Comparison of ENCODE assay signal across 8 cellular contexts in the genomic region with DNA sequence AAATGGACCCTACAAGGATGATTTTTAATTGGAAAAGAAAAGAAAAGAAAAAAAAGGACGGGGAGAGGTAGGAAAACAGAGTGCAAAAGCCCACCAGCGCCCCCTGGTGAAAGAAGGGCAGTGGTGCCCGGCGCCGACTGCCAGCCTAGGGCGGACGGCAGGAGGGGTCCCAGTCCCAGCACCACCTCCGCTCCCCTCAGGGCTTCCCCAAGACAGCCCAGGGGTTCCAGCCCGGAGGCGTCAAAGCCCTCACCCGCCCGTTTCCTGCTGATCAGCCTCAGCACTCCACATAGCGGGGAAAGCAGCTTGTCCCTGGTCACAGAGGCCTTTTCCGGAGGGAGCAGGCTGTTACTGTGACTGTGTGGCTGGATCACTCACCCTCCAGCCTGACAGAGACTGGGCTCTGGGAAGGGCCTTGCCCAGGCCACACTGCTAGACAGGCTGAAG.
DNase-seq lines count a peak whose midpoint lies in the region; ATAC-seq and TF ChIP-seq lines count a peak whose summit lies in the region.

No MANE protein-coding gene starts in this region.

- peaks cover 12% of the 10 kb centered on the region for H3K4me1 ChIP-seq in Caco-2
- H3K4me1 ChIP-seq in CD4-positive, alpha-beta memory T cell (ENCODE audit: insufficient read depth, low read length) = no peaks in the 10 kb centered on the region

- intact Hi-C loops in Caco-2 (cut with micrococcal nuclease; ENCODE audit: unreplicated experiment) = loop anchor here (1.0 to 5.0 kb wide), 5 partner anchors 114 to 376 kb away; no protein-coding TSS in a partner anchor
- intact Hi-C loops in CD4-positive, alpha-beta memory T cell (cut with micrococcal nuclease) = no loop called here

- DNase-seq in Caco-2 (peak; percentile 71 to 88), NCI-H2171 (lab: John Stamatoyannopoulos, UW) (peak; percentile 62), fibroblast of villous mesenchyme (ENCODE audit: low read depth) (peak; percentile 51), osteocyte (ENCODE audit: extremely low spot score, unreplicated experiment) (peak; percentile 95)
- peak; percentile 73 for DNase-seq in activated CD8-positive, alpha-beta memory T cell treated with anti-CD3 and anti-CD28 coated beads for 24 hours
- DNase-seq in CD4-positive, alpha-beta memory T cell = no peak

- CTCF ChIA-PET in Caco-2 (lab: Charles Lee) = interaction anchor here (0.5 to 2.5 kb wide), 8 partner anchors 9 to 375 kb away, joined by 3 to 9 read pairs (median 6); no protein-coding TSS in a partner anchor
- CTCF ChIA-PET in CD4-positive, alpha-beta memory T cell (lab: Charles Lee; ENCODE audit: partially characterized antibody) = interaction anchor here (1.3 kb wide), 1 partner anchor 9 kb away, joined by 4 read pairs; no protein-coding TSS in a partner anchor

- POLR2A ChIA-PET in Caco-2 (lab: Charles Lee) = no interaction called here
- POLR2A ChIA-PET in CD4-positive, alpha-beta memory T cell (lab: Charles Lee; ENCODE audit: partially characterized antibody) = no interaction called here

- H3K27me3 Mint-ChIP-seq in Caco-2 (ENCODE audit: insufficient read depth, unreplicated experiment) = peaks cover 3% of the 10 kb centered on the region
- no peaks in the 10 kb centered on the region for H3K27me3 Mint-ChIP-seq in osteocyte (ENCODE audit: unreplicated experiment)
- H3K27me3 Mint-ChIP-seq in CD4-positive, alpha-beta memory T cell = peaks cover 4 to 10% of the 10 kb centered on the region in 2 donors

- TF ChIP-seq CTCF in Caco-2 (IDR thresholded peaks at IDR 0.05; ENCODE audit: insufficient read depth in 1 of 2, low read depth in 1 of 2, low read length in 1 of 2, severe bottlenecking in 1 of 2, unreplicated experiment in 1 of 2) (peak; percentile 95 to 96), fibroblast of villous mesenchyme (IDR thresholded peaks at IDR 0.05; ENCODE audit: insufficient read depth, low read depth, low read length) (peak; percentile 97), osteocyte (IDR thresholded peaks at IDR 0.05) (peak; percentile 99)

- H3K4me3 Mint-ChIP-seq in Caco-2 (ENCODE audit: unreplicated experiment) (no peak overlapping the region), osteocyte (ENCODE audit: unreplicated experiment) (no peak overlapping the region)
- no peak overlapping the region for H3K4me3 Mint-ChIP-seq in CD4-positive, alpha-beta memory T cell

- no TSS peak for BruUV-seq in Caco-2 (replicated peaks; lab: Mats Ljungman, UMichigan)

- no peaks in the 10 kb centered on the region for H3K27me3 ChIP-seq in Caco-2 (replicated peaks; ENCODE audit: control insufficient read depth, insufficient read depth, low read length)
- H3K27me3 ChIP-seq in CD4-positive, alpha-beta memory T cell (ENCODE audit: insufficient read depth, low read length) = no peaks in the 10 kb centered on the region

- H3K4me3 ChIP-seq in Caco-2 (ENCODE audit: low read depth, low read length) (no peak overlapping the region), fibroblast of villous mesenchyme (ENCODE audit: low read depth, low read length) (no peak overlapping the region)
- H3K4me3 ChIP-seq in CD4-positive, alpha-beta memory T cell (ENCODE audit: low read length in 2 of 2) = no peak overlapping the region

- no peaks in the 10 kb centered on the region for H3K9me3 Mint-ChIP-seq in Caco-2 (ENCODE audit: unreplicated experiment)
- H3K9me3 Mint-ChIP-seq in osteocyte (ENCODE audit: unreplicated experiment) = no peaks in the 10 kb centered on the region
- no peaks in the 10 kb centered on the region for H3K9me3 Mint-ChIP-seq in CD4-positive, alpha-beta memory T cell

- peak; percentile 54 for ATAC-seq in GM21576 (IDR thresholded peaks at IDR 0.05; ENCODE audit: unreplicated experiment)
- ATAC-seq in HG03571 (IDR thresholded peaks at IDR 0.05; ENCODE audit: unreplicated experiment) = no peak

- H3K27ac ChIP-seq in CD4-positive, alpha-beta memory T cell (ENCODE audit: low read depth, low read length) = no peak overlapping the region

- H3K27ac Mint-ChIP-seq in Caco-2 (ENCODE audit: unreplicated experiment) = no peak overlapping the region
- H3K27ac Mint-ChIP-seq in osteocyte (ENCODE audit: unreplicated experiment) = no peak overlapping the region
- no peak overlapping the region for H3K27ac Mint-ChIP-seq in CD4-positive, alpha-beta memory T cell

- H3K36me3 Mint-ChIP-seq in Caco-2 (ENCODE audit: insufficient read depth, unreplicated experiment) (peaks cover 14% of the 10 kb centered on the region), osteocyte (ENCODE audit: unreplicated experiment) (no peaks in the 10 kb centered on the region)
- H3K36me3 Mint-ChIP-seq in CD4-positive, alpha-beta memory T cell = no peaks in the 10 kb centered on the region

- H3K36me3 ChIP-seq in Caco-2 (ENCODE audit: control insufficient read depth, insufficient read depth, low read length) = no peaks in the 10 kb centered on the region
- no peaks in the 10 kb centered on the region for H3K36me3 ChIP-seq in CD4-positive, alpha-beta memory T cell (ENCODE audit: insufficient read depth, low read length)

- no peaks in the 10 kb centered on the region for H3K9me3 ChIP-seq in Caco-2
- H3K9me3 ChIP-seq in CD4-positive, alpha-beta memory T cell (ENCODE audit: control insufficient read depth in 1 of 2, low read length in 2 of 2) = no peaks in the 10 kb centered on the region

- H3K4me1 Mint-ChIP-seq in Caco-2 (ENCODE audit: low read depth, unreplicated experiment) (no peaks in the 10 kb centered on the region), osteocyte (ENCODE audit: unreplicated experiment) (peaks cover 21% of the 10 kb centered on the region)
- peaks cover 0 to 4% (median 0%) of the 10 kb centered on the region in 4 donors for H3K4me1 Mint-ChIP-seq in CD4-positive, alpha-beta memory T cell

Comparison
In these comparisons a context has a peak if more than half of its experiments do, and no peak if none do; other contexts are left out.
1. DNase-seq: peak in Caco-2 (2 of 2), NCI-H2171 (single experiment), activated CD8-positive, alpha-beta memory T cell treated with anti-CD3 and anti-CD28 coated beads for 24 hours (single experiment), fibroblast of villous mesenchyme (single experiment) and osteocyte (single experiment); none in CD4-positive, alpha-beta memory T cell (0 of 5).
2. Peak in every context shown above with its lines, with median percentiles within 50 percentile points of each other: CTCF ChIP-seq.